Comparison of ENCODE assay signal across 8 cellular contexts in genomic region chr22:50529416-50530279, GRCh38. TPM values are rescaled to one million over a fixed set of nuclear protein-coding genes. Genes with fewer than 3 reads are reported as not detected.
A peak's percentile ranks its signal among the peaks of the same experiment; 100 is the strongest.
DNase-seq lines count a peak whose midpoint lies in the region; ATAC-seq lines count a peak whose summit lies in the region.

Gene TYMP, minus strand, starts transcription at chr22:50530012. Its CDS starts 303 bp downstream, at chr22:50529709.

- DNase-seq in EL (peak; percentile 70), mesenteric fat pad (ENCODE audit: low spot score) (peak; percentile 95), HuH-7.5 (ENCODE audit: low spot score) (no peak), iPS-NIHi7 (ENCODE audit: extremely low spot score) (no peak)
- DNase-seq in activated CD4-positive, alpha-beta T cell treated with anti-CD3 and anti-CD28 coated beads for 1 hour, result peak; percentile 69
- DNase-seq in stimulated activated naive CD4-positive, alpha-beta T cell treated with Interleukin-2 at 50 U/mL for 16 hours (lab: John Stamatoyannopoulos, UW), result peak; percentile 71

- ATAC-seq in HG03039 (IDR thresholded peaks at IDR 0.05; ENCODE audit: unreplicated experiment), result peak; percentile 19

- peak within 1 kb of the TSS; percentile 66 to 85 for H3K4me3 ChIP-seq in duodenal mucosa (ENCODE audit: low read depth in 1 of 2, low read length in 2 of 2)

- no peaks in the 10 kb centered on the region for H3K27me3 ChIP-seq in duodenal mucosa (ENCODE audit: control insufficient read depth in 1 of 2, insufficient read depth in 2 of 2, low read length in 2 of 2)

- peak within 1 kb of the TSS; percentile 99 for H3K27ac ChIP-seq in duodenal mucosa (ENCODE audit: low read depth, low read length)

- H3K9me3 ChIP-seq in duodenal mucosa (ENCODE audit: control insufficient read depth in 1 of 2, low read length in 2 of 2), result no peaks in the 10 kb centered on the region

- H3K36me3 ChIP-seq in duodenal mucosa (ENCODE audit: control insufficient read depth in 1 of 2, insufficient read depth in 2 of 2, low read length in 2 of 2), result no peaks in the 10 kb centered on the region

- H3K4me1 ChIP-seq in duodenal mucosa (ENCODE audit: control insufficient read depth in 1 of 2, insufficient read depth in 2 of 2, low read length in 2 of 2), result peaks cover 35 to 41% of the 10 kb centered on the region in 2 donors

- peak within 1 kb of the TSS; percentile 98 for H3K9ac ChIP-seq in duodenal mucosa (ENCODE audit: low read depth in 1 of 2, low read length in 2 of 2)

RNA-seq across cellular contexts. Expression of gene TYMP, which starts in this region (rescaled TPM):
- total RNA-seq in mesenteric fat pad, result 165 TPM

Comparison
In these comparisons a context has a peak if more than half of its experiments do, and no peak if none do; other contexts are left out.
1. DNase-seq: peak in EL (single experiment), activated CD4-positive, alpha-beta T cell treated with anti-CD3 and anti-CD28 coated beads for 1 hour (single experiment), mesenteric fat pad (single experiment) and stimulated activated naive CD4-positive, alpha-beta T cell treated with Interleukin-2 at 50 U/mL for 16 hours (single experiment); none in HuH-7.5 (single experiment) and iPS-NIHi7 (single experiment).